33 cellular contexts compared by ENCODE assay signal in the genomic region with DNA sequence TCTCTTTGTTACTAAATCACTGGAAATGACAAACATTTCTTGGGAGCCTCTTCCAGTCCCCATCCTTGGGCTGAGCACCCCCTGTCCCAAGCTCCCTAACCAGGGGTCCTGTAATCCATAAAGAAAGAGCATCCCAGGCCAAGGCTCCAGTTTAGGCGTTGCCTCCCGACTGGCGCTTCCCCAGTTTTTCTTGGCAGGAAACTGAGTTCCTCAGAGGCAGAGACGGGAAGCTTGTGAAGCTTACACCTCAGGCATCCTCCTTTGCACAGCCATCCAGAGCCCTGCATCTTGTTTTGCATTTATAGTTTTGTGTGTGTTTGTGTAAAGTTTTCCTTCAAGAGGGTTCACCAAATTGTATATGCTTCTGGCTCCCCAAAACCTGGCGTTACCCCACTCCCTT. TPM values are rescaled to one million over a fixed set of nuclear protein-coding genes. Genes with fewer than 3 reads are reported as not detected.
DNase-seq lines count a peak whose midpoint lies in the region; ATAC-seq, FAIRE-seq and TF ChIP-seq lines count a peak whose summit lies in the region.
"Had no signal": no experiment of that assay in that cellular context is flagged by ENCODE, and none has a peak within 500 bp of the region (broad histone marks: within the 10 kb centered on the region; RNA-seq: fewer than 3 reads in every experiment).

No MANE protein-coding gene starts in this region.

- H3K9me3 ChIP-seq in GM23248 (ENCODE audit: low read depth): no peaks in the 10 kb centered on the region
- no peaks in the 10 kb centered on the region for H3K9me3 ChIP-seq in astrocyte (ENCODE audit: insufficient read depth, low read depth, low read length)
- H3K9me3 ChIP-seq: neutrophil, psoas muscle had no signal

- peaks cover 33% of the 10 kb centered on the region for H3K27me3 Mint-ChIP-seq in astrocyte (ENCODE audit: low read depth, unreplicated experiment)
- no peaks in the 10 kb centered on the region for H3K27me3 Mint-ChIP-seq in osteocyte (ENCODE audit: unreplicated experiment)
- H3K27me3 Mint-ChIP-seq: stimulated activated memory B cell treated with anti-CD40 and anti-IgM and Interleukin-4, amounts not matched to agents 10 μg/mL and 1 μg/mL and 100 μg/mL, for 72 hours had no signal

- FAIRE-seq in astrocyte (lab: Jason Lieb, UNC): no peak

- H3K79me2 ChIP-seq in GM23248 (ENCODE audit: insufficient read depth) (no peaks in the 10 kb centered on the region), astrocyte (ENCODE audit: insufficient read depth, low read length) (no peaks in the 10 kb centered on the region)

- H3K4me2 ChIP-seq in GM23248 (ENCODE audit: unreplicated experiment): peak overlapping the region; percentile 32
- H3K4me2 ChIP-seq in astrocyte (ENCODE audit: low read length): peak overlapping the region; percentile 20

- H3K4me3 Mint-ChIP-seq in astrocyte (ENCODE audit: unreplicated experiment): no peak overlapping the region
- no peak overlapping the region for H3K4me3 Mint-ChIP-seq in osteocyte (ENCODE audit: unreplicated experiment)
- H3K4me3 Mint-ChIP-seq: activated CD8-positive, alpha-beta T cell treated with anti-CD3 and anti-CD28 coated beads for 36 hours; central memory CD8-positive, alpha-beta T cell; endodermal cell; mesothelial cell of epicardium; stimulated activated memory B cell treated with anti-CD40 and anti-IgM and Interleukin-4, amounts not matched to agents 10 μg/mL and 1 μg/mL and 100 μg/mL, for 72 hours had no signal

- H2AFZ ChIP-seq in GM23248: peak overlapping the region; percentile 10; the same call in 1 of the 2 replicates
- H2AFZ ChIP-seq in astrocyte (ENCODE audit: low read depth, low read length): no peak overlapping the region

- H3K9me3 Mint-ChIP-seq in astrocyte (ENCODE audit: unreplicated experiment) (peaks cover 3% of the 10 kb centered on the region), osteocyte (ENCODE audit: unreplicated experiment) (no peaks in the 10 kb centered on the region)
- H3K9me3 Mint-ChIP-seq: activated CD8-positive, alpha-beta T cell treated with anti-CD3 and anti-CD28 coated beads for 36 hours; central memory CD8-positive, alpha-beta T cell; endodermal cell; mesothelial cell of epicardium; naive B cell; stimulated activated memory B cell treated with anti-CD40 and anti-IgM and Interleukin-4, amounts not matched to agents 10 μg/mL and 1 μg/mL and 100 μg/mL, for 72 hours had no signal

- H3K9me2 ChIP-seq in GM23248 (ENCODE audit: insufficient read depth): no peaks in the 10 kb centered on the region

- no peak for TF ChIP-seq CTCF in astrocyte (IDR thresholded peaks at IDR 0.05; ENCODE audit: insufficient read depth, low read depth, low read length)
- TF ChIP-seq CTCF in osteocyte (IDR thresholded peaks at IDR 0.05): no peak

- H3K4me1 Mint-ChIP-seq in astrocyte (ENCODE audit: low read depth, unreplicated experiment) (peaks cover 9% of the 10 kb centered on the region), osteocyte (ENCODE audit: unreplicated experiment) (peaks cover 34% of the 10 kb centered on the region)

- no peak overlapping the region for H3K4me3 ChIP-seq in GM23248
- H3K4me3 ChIP-seq in astrocyte (ENCODE audit: insufficient read depth, low read depth, low read length): no peak overlapping the region
- H3K4me3 ChIP-seq: psoas muscle had no signal

- ATAC-seq in GM18870 (IDR thresholded peaks at IDR 0.05; ENCODE audit: unreplicated experiment) (no peak), GM18868 (IDR thresholded peaks at IDR 0.05; ENCODE audit: unreplicated experiment) (no peak)
- ATAC-seq: activated CD8-positive, alpha-beta T cell treated with anti-CD3 and anti-CD28 coated beads for 36 hours; esophagus mucosa; HCT116; left lobe of liver; psoas muscle; stimulated activated memory B cell treated with anti-CD40 and anti-IgM and Interleukin-4, amounts not matched to agents 10 μg/mL and 1 μg/mL and 100 μg/mL, for 72 hours had no signal

- H3K36me3 Mint-ChIP-seq in astrocyte (ENCODE audit: low read depth, unreplicated experiment): peaks cover 24% of the 10 kb centered on the region
- H3K36me3 Mint-ChIP-seq in osteocyte (ENCODE audit: unreplicated experiment): no peaks in the 10 kb centered on the region
- H3K36me3 Mint-ChIP-seq: mesothelial cell of epicardium; naive B cell; stimulated activated memory B cell treated with anti-CD40 and anti-IgM and Interleukin-4, amounts not matched to agents 10 μg/mL and 1 μg/mL and 100 μg/mL, for 72 hours had no signal

- 28 to 33% methylated on average over 5 of the region's 5 CpGs for WGBS in GM23248 (ENCODE audit: low coverage in 1 of 2, low lambda C conversion rate in 2 of 2, missing lambda C conversion rate in 2 of 2), 2 experiments

- H3K27ac Mint-ChIP-seq in astrocyte (ENCODE audit: unreplicated experiment) (no peak overlapping the region), osteocyte (ENCODE audit: unreplicated experiment) (peak overlapping the region; percentile 88)
- H3K27ac Mint-ChIP-seq: activated CD8-positive, alpha-beta T cell treated with anti-CD3 and anti-CD28 coated beads for 36 hours; endodermal cell; mesothelial cell of epicardium; naive B cell; stimulated activated memory B cell treated with anti-CD40 and anti-IgM and Interleukin-4, amounts not matched to agents 10 μg/mL and 1 μg/mL and 100 μg/mL, for 72 hours had no signal

- no peaks in the 10 kb centered on the region for H3K27me3 ChIP-seq in GM23248 (replicated peaks; ENCODE audit: insufficient read depth)
- no peaks in the 10 kb centered on the region for H3K27me3 ChIP-seq in astrocyte (ENCODE audit: insufficient read depth, low read length)

- H4K20me1 ChIP-seq in GM23248 (ENCODE audit: insufficient read depth) (no peaks in the 10 kb centered on the region), astrocyte (ENCODE audit: insufficient read depth, low read length) (no peaks in the 10 kb centered on the region)

- peak; percentile 74 for DNase-seq in GM23248
- no peak for DNase-seq in astrocyte (ENCODE audit: low read depth)
- peak; percentile 53 for DNase-seq in fibroblast of gingiva (ENCODE audit: low read depth)
- no peak for DNase-seq in osteocyte (ENCODE audit: extremely low spot score, unreplicated experiment)
- no peak for DNase-seq in iPS-NIHi7 (ENCODE audit: extremely low spot score)
- DNase-seq in NCI-H2227 (lab: John Stamatoyannopoulos, UW; ENCODE audit: unreplicated experiment): no peak
- DNase-seq: activated CD8-positive, alpha-beta memory T cell treated with anti-CD3 and anti-CD28 coated beads, Interleukin-2, amount 50 U/mL, for 48 hours; activated CD8-positive, alpha-beta T cell treated with anti-CD3 and anti-CD28 coated beads for 36 hours; activated naive CD4-positive, alpha-beta T cell treated with anti-CD3 and anti-CD28 coated beads, Interleukin-2, amount 50 U/mL, for 16 hours; amniotic stem cell; dermis blood vessel endothelial cell; endodermal cell; GDM1; Karpas-422; naive B cell; NCI-H1436 treated with DMSO at 0.1 percent for 48 hours; NCI-H2081 treated with DMSO at 0.1 percent for 48 hours; NCI-H226; NCI-H526 treated with DMSO at 0.1 percent for 48 hours; psoas muscle; SIG-M5; substantia nigra; SW 1271; T-helper 9 cell had no signal

- H3F3A ChIP-seq in GM23248 (ENCODE audit: insufficient read depth): peaks cover 42% of the 10 kb centered on the region

- H3K4me1 ChIP-seq in GM23248 (ENCODE audit: insufficient read depth): peaks cover 29% of the 10 kb centered on the region
- H3K4me1 ChIP-seq in astrocyte (ENCODE audit: insufficient read depth, low read length): peaks cover 19% of the 10 kb centered on the region

- H3K9ac ChIP-seq in GM23248: peak overlapping the region; percentile 46
- no peak overlapping the region for H3K9ac ChIP-seq in astrocyte (ENCODE audit: low read length)

- peak overlapping the region; percentile 69 for H3K27ac ChIP-seq in GM23248
- H3K27ac ChIP-seq in astrocyte (ENCODE audit: low read depth, low read length): no peak overlapping the region
- H3K27ac ChIP-seq: neutrophil, psoas muscle had no signal

- in situ Hi-C loops in GM23248 (cut with MboI): loop anchor here (10.0 kb wide), 1 partner anchor 64 kb away; no protein-coding TSS in a partner anchor

- H3K36me3 ChIP-seq in GM23248 (ENCODE audit: low read depth) (no peaks in the 10 kb centered on the region; the same call in 1 of the 2 replicates), astrocyte (ENCODE audit: insufficient read depth, low read length) (no peaks in the 10 kb centered on the region)
- H3K36me3 ChIP-seq: neutrophil had no signal

RNA-seq across cellular contexts. Expression of a gene that starts 7.1 kb away (rescaled TPM):
- 148 and 179 TPM in 2 replicates for total RNA-seq in GM23248 (2014; rRNA removed; shearing (Covaris generic))
- 399 and 401 TPM in 2 replicates for polyA plus RNA-seq in GM23248 (2016; fragmentation: Nextera tagmentation; extraction: Ambion mirVana)
- total RNA-seq in astrocyte (25.1 and 38.3 TPM in 2 replicates), osteocyte (49.4 and 53.4 TPM in 2 replicates)
- total RNA-seq: endodermal cell had no signal

RNA-seq across cellular contexts. Expression of a gene that starts 17.6 kb away (rescaled TPM):
- 65.6 and 66.4 TPM in 2 replicates for total RNA-seq in GM23248 (2014; rRNA removed; shearing (Covaris generic))
- polyA plus RNA-seq in GM23248 (2016; fragmentation: Nextera tagmentation; extraction: Ambion mirVana): 28.0 and 31.4 TPM in 2 replicates
- 344 and 348 TPM in 2 replicates for total RNA-seq in astrocyte
- 250 and 278 TPM in 2 replicates for total RNA-seq in osteocyte

RNA-seq across cellular contexts. Expression of a gene that starts 59.6 kb away (rescaled TPM):
- total RNA-seq in GM23248 (2014; rRNA removed; shearing (Covaris generic)): 61.7 and 80.8 TPM in 2 replicates
- 81.6 and 92.2 TPM in 2 replicates for polyA plus RNA-seq in GM23248 (2016; fragmentation: Nextera tagmentation; extraction: Ambion mirVana)
- total RNA-seq in astrocyte (59.1 and 62.8 TPM in 2 replicates), osteocyte (136 and 148 TPM in 2 replicates)

Comparison
In these comparisons a context has a peak if more than half of its experiments do, and no peak if none do; other contexts are left out.
1. DNase-seq: peak in GM23248 (single experiment) and fibroblast of gingiva (single experiment); none in astrocyte (single experiment), osteocyte (single experiment), iPS-NIHi7 (single experiment) and NCI-H2227 (single experiment).